In the genomic region with DNA sequence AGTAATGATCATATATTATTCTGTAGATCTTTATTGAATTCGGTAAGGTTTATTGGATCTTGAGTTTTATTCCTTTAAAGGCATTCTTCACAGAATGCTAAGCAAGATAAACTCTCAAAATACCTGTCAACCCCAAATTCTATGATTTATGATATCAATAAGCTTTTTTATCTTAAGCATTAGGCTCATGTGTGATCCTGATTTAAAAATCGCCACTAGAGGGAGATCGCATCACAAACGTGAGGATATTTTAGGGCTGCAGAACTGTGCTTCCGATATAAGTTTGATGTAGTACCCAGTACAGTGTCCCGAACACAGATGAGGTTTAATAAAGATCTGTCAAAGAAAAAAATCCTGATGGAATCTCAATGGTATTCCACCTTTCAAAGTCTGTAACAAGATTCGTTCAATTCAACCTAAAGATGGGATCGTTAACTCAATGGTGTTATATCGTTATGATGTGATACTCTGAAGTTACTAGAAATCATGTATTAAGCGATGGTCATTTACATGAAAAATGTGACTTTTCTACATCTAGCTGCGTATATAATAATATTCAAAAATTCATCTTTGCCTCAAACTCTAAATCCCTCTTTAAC, we compare ENCODE assay signal across 8 cellular contexts.
DNase-seq lines count a peak whose midpoint lies in the region; ATAC-seq and TF ChIP-seq lines count a peak whose summit lies in the region.

No MANE protein-coding gene starts in this region.

- DNase-seq in DMS114 treated with DMSO at 0.1 percent for 48 hours (lab: John Stamatoyannopoulos, UW; ENCODE audit: unreplicated experiment): peak; percentile 23
- peak; percentile 28 to 34 for DNase-seq in HL-60 (ENCODE audit: low read depth in 1 of 2, low spot score in 1 of 2)
- DNase-seq in Peyer's patch: no peak
- peak in 1 of 10 donors; percentile 20 for DNase-seq in dorsolateral prefrontal cortex
- peak; percentile 46 for DNase-seq in midbrain (lab: John Stamatoyannopoulos, UW)

- H3K27ac ChIP-seq in HL-60 (replicated peaks): no peak overlapping the region
- no peak overlapping the region for H3K27ac ChIP-seq in Peyer's patch
- H3K27ac ChIP-seq in dorsolateral prefrontal cortex: no peak overlapping the region

- H3K4me1 ChIP-seq in Peyer's patch: no peaks in the 10 kb centered on the region

- no peak for TF ChIP-seq POLR2A in Peyer's patch (IDR thresholded peaks at IDR 0.05)

- no peaks in the 10 kb centered on the region for H3K27me3 ChIP-seq in HL-60 (ENCODE audit: insufficient read depth, poor library complexity, severe bottlenecking)
- no peaks in the 10 kb centered on the region for H3K27me3 ChIP-seq in Peyer's patch
- peaks cover 0 to 7% (median 0%) of the 10 kb centered on the region in 45 donors for H3K27me3 ChIP-seq in dorsolateral prefrontal cortex

- intact Hi-C loops in dorsolateral prefrontal cortex (cut with DNase I): loop anchor here in 1 of 2 donors (2.0 kb wide), 1 partner anchor 168 kb away; no protein-coding TSS in a partner anchor

- peak; percentile 42 for TF ChIP-seq CTCF in HL-60 (IDR thresholded peaks at IDR 0.05; ENCODE audit: insufficient read depth, low read length)
- peak; percentile 16 to 68 (median 61) for TF ChIP-seq CTCF in Peyer's patch (IDR thresholded peaks at IDR 0.05)
- TF ChIP-seq CTCF in dorsolateral prefrontal cortex (IDR thresholded peaks at IDR 0.05 in 54 of 56, conservative IDR thresholded peaks at IDR 0.05 in 2 of 56; ENCODE audit: low read depth in 1 of 56, partially characterized antibody in 56 of 56): peak; percentile 63 to 85 (median 77)

- no peaks in the 10 kb centered on the region for H3K36me3 ChIP-seq in Peyer's patch

- H3K4me3 ChIP-seq in HL-60 (replicated peaks; ENCODE audit: insufficient read depth, low read length) (no peak overlapping the region), Peyer's patch (no peak overlapping the region), dorsolateral prefrontal cortex (peak overlapping the region in 3 of 59 donors; percentile 7 to 21 (median 15))

- peak; percentile 80 for ATAC-seq in GM19035 (IDR thresholded peaks at IDR 0.05; ENCODE audit: unreplicated experiment)
- ATAC-seq in HG03442 (IDR thresholded peaks at IDR 0.05; ENCODE audit: unreplicated experiment): no peak
- ATAC-seq in GM21825 (IDR thresholded peaks at IDR 0.05; ENCODE audit: unreplicated experiment): no peak

- H3K9me3 ChIP-seq in Peyer's patch: no peaks in the 10 kb centered on the region

Comparison
In these comparisons a context has a peak if more than half of its experiments do, and no peak if none do; other contexts are left out.
1. DNase-seq: peak in DMS114 treated with DMSO at 0.1 percent for 48 hours (single experiment), HL-60 (2 of 2) and midbrain (single experiment); none in Peyer's patch (0 of 3).
2. Peak in every context shown above with its lines, with median percentiles within 50 percentile points of each other: CTCF ChIP-seq.